In the genomic region with DNA sequence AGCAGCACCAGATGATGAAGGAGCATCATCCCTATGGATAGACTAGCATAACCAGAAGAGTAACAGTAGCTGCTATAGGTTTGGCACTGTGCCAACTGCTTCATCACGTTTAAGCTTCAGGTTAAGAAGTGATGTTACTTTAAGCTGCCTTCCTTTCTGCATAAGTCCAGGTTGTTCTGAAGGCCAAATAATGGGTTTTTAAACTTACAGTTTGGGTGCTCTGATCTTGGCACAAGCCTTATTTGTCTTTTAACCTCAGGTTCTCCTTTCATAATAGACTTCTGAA, we compare ENCODE assay signal across 13 cellular contexts. TPM values are rescaled to one million over a fixed set of nuclear protein-coding genes. Genes with fewer than 3 reads are reported as not detected.
A peak's percentile ranks its signal among the peaks of the same experiment; 100 is the strongest.
DNase-seq lines count a peak whose midpoint lies in the region; ATAC-seq and TF ChIP-seq lines count a peak whose summit lies in the region.
"Had no signal": no experiment of that assay in that cellular context is flagged by ENCODE, and none has a peak within 500 bp of the region (broad histone marks: within the 10 kb centered on the region; RNA-seq: fewer than 3 reads in every experiment).

No MANE protein-coding gene starts in this region.

- peaks cover 25% of the 10 kb centered on the region for H3K4me1 Mint-ChIP-seq in neural progenitor cell
- peaks cover 39% of the 10 kb centered on the region for H3K4me1 Mint-ChIP-seq in activated naive CD4-positive, alpha-beta T cell treated with anti-CD3 and anti-CD28 coated beads, Interleukin-2, amount 10 ng/mL, durations not matched to agents 7 days and 5 days

- peak overlapping the region; percentile 6 for H3K4me2 ChIP-seq in Loucy (ENCODE audit: low read depth, low read length, poor library complexity, severe bottlenecking)
- H3K4me2 ChIP-seq in neural progenitor cell: peak overlapping the region; percentile 11

- H3K27ac Mint-ChIP-seq in neural progenitor cell: no peak overlapping the region
- no peak overlapping the region for H3K27ac Mint-ChIP-seq in activated naive CD4-positive, alpha-beta T cell treated with anti-CD3 and anti-CD28 coated beads, Interleukin-2, amount 10 ng/mL, durations not matched to agents 7 days and 5 days

- H3K4me1 ChIP-seq in Loucy (ENCODE audit: insufficient read depth, low read length, poor library complexity, severe bottlenecking): peaks cover 49% of the 10 kb centered on the region
- H3K4me1 ChIP-seq in neural progenitor cell: peaks cover 30% of the 10 kb centered on the region

- H3K4me3 Mint-ChIP-seq in neural progenitor cell: no peak overlapping the region
- H3K4me3 Mint-ChIP-seq in activated naive CD4-positive, alpha-beta T cell treated with anti-CD3 and anti-CD28 coated beads, Interleukin-2, amount 10 ng/mL, durations not matched to agents 7 days and 5 days: no peak overlapping the region

- CTCF ChIA-PET in activated naive CD4-positive, alpha-beta T cell treated with anti-CD3 and anti-CD28 coated beads, Interleukin-2, amount 10 ng/mL, durations not matched to agents 7 days and 5 days (lab: Charles Lee): no interaction called here

- peak; percentile 57 for DNase-seq in DMS 273 (lab: John Stamatoyannopoulos, UW; ENCODE audit: unreplicated experiment)
- no peak for DNase-seq in DMS 273 treated with DMSO at 0.1 percent for 48 hours (lab: John Stamatoyannopoulos, UW)
- DNase-seq in astrocyte of the spinal cord (ENCODE audit: low read depth, low spot score): peak; percentile 46
- DNase-seq in neural progenitor cell (ENCODE audit: low spot score): no peak
- no peak for DNase-seq in GM19240 (ENCODE audit: insufficient read length, low spot score)
- no peak for DNase-seq in activated naive CD4-positive, alpha-beta T cell treated with anti-CD3 and anti-CD28 coated beads, Interleukin-2, amount 10 ng/mL, durations not matched to agents 7 days and 5 days
- DNase-seq: cerebellar nuclear complex, NCI-H2081, small intestine had no signal

- H3F3A ChIP-seq in Loucy (ENCODE audit: low read depth) (0 out of 2 replicates have a peak, but pooled peaks cover 3% of the 10 kb centered on the region), neural progenitor cell (ENCODE audit: low read depth) (peaks cover 7% of the 10 kb centered on the region)

- H3K79me2 ChIP-seq in Loucy (ENCODE audit: insufficient read depth, low read length) (no peaks in the 10 kb centered on the region), neural progenitor cell (ENCODE audit: low read depth) (no peaks in the 10 kb centered on the region)

- H3K4me3 ChIP-seq in Loucy (ENCODE audit: low read length, poor library complexity, severe bottlenecking) (no peak overlapping the region), astrocyte of the spinal cord (ENCODE audit: low read depth, low read length) (no peak overlapping the region), neural progenitor cell (no peak overlapping the region)
- H3K4me3 ChIP-seq: HAP-1 had no signal

- ATAC-seq in HG03135 (IDR thresholded peaks at IDR 0.05; ENCODE audit: unreplicated experiment): no peak

- H3K27me3 Mint-ChIP-seq in neural progenitor cell (ENCODE audit: insufficient read depth, low read depth): no peaks in the 10 kb centered on the region
- H3K27me3 Mint-ChIP-seq in activated naive CD4-positive, alpha-beta T cell treated with anti-CD3 and anti-CD28 coated beads, Interleukin-2, amount 10 ng/mL, durations not matched to agents 7 days and 5 days: no peaks in the 10 kb centered on the region

- H3K9me3 ChIP-seq in Loucy (ENCODE audit: insufficient read depth, low read depth, low read length) (no peaks in the 10 kb centered on the region), neural progenitor cell (ENCODE audit: low read depth) (no peaks in the 10 kb centered on the region)
- H3K9me3 ChIP-seq: HAP-1 had no signal

- H3K36me3 Mint-ChIP-seq in neural progenitor cell: peaks cover 5% of the 10 kb centered on the region
- H3K36me3 Mint-ChIP-seq in activated naive CD4-positive, alpha-beta T cell treated with anti-CD3 and anti-CD28 coated beads, Interleukin-2, amount 10 ng/mL, durations not matched to agents 7 days and 5 days: no peaks in the 10 kb centered on the region

- H2AFZ ChIP-seq in Loucy (ENCODE audit: low read length): no peak overlapping the region
- H2AFZ ChIP-seq in neural progenitor cell (replicated peaks): no peak overlapping the region

- H4K20me1 ChIP-seq in Loucy (ENCODE audit: insufficient read depth, low read length, poor library complexity, severe bottlenecking): peaks cover 3% of the 10 kb centered on the region
- peaks cover 32% of the 10 kb centered on the region for H4K20me1 ChIP-seq in neural progenitor cell (ENCODE audit: low read depth)

- H3K9ac ChIP-seq in Loucy (ENCODE audit: low read depth, low read length, poor library complexity, severe bottlenecking) (no peak overlapping the region), neural progenitor cell (no peak overlapping the region)

- in situ Hi-C loops in astrocyte of the spinal cord (cut with HindIII; ENCODE audit: low sequenced_read_pairs): no loop called here

- no peaks in the 10 kb centered on the region for H3K36me3 ChIP-seq in Loucy (ENCODE audit: insufficient read depth, low read length)
- H3K36me3 ChIP-seq in neural progenitor cell: no peaks in the 10 kb centered on the region
- H3K36me3 ChIP-seq: HAP-1 had no signal

- TF ChIP-seq CTCF in Loucy (conservative IDR thresholded peaks at IDR 0.05; ENCODE audit: low read length) (no peak), astrocyte of the spinal cord (IDR thresholded peaks at IDR 0.05; ENCODE audit: low read depth, low read length) (no peak), neural progenitor cell (IDR thresholded peaks at IDR 0.05) (no peak)

- H3K27me3 ChIP-seq in Loucy (ENCODE audit: insufficient read depth, low read length, poor library complexity, severe bottlenecking) (no peaks in the 10 kb centered on the region), neural progenitor cell (peaks cover 10% of the 10 kb centered on the region)

- H3K27ac ChIP-seq in neural progenitor cell: no peak overlapping the region
- H3K27ac ChIP-seq: 22Rv1 had no signal

- H3K9me2 ChIP-seq in Loucy (replicated peaks; ENCODE audit: low read depth, low read length): no peaks in the 10 kb centered on the region

- no peaks in the 10 kb centered on the region for H3K9me3 Mint-ChIP-seq in neural progenitor cell
- H3K9me3 Mint-ChIP-seq in activated naive CD4-positive, alpha-beta T cell treated with anti-CD3 and anti-CD28 coated beads, Interleukin-2, amount 10 ng/mL, durations not matched to agents 7 days and 5 days: no peaks in the 10 kb centered on the region

RNA-seq across cellular contexts. Expression of gene CMSS1, which starts 50.7 kb away (rescaled TPM):
- total RNA-seq in neural progenitor cell (ENCODE audit: low replicate concordance): 32.8 and 56.3 TPM in 2 replicates

Comparison
In these comparisons a context has a peak if more than half of its experiments do, and no peak if none do; other contexts are left out.
1. DNase-seq: peak in DMS 273 (single experiment) and astrocyte of the spinal cord (single experiment); none in DMS 273 treated with DMSO at 0.1 percent for 48 hours (single experiment), neural progenitor cell (single experiment), GM19240 (single experiment) and activated naive CD4-positive, alpha-beta T cell treated with anti-CD3 and anti-CD28 coated beads, Interleukin-2, amount 10 ng/mL, durations not matched to agents 7 days and 5 days (single experiment).